In genomic region chr6:137870744-137871247, GRCh38 we compare ENCODE assay signal across 1 cellular context.
TF ChIP-seq lines count a peak whose summit lies in the region.

No MANE protein-coding gene starts in this region.

TF ChIP-seq in K562, 482 proteins besides CTCF, POLR2A, EP300 and RAD21 (continued from another document):
- TF ChIP-seq ZBTB7A (IDR thresholded peaks at IDR 0.05; ENCODE audit: borderline replicate concordance, control insufficient read depth, low read depth, low read length) (no peak), CHCHD3 (CRISPR knock-in tag; IDR thresholded peaks at IDR 0.05) (no peak), THRAP3 (IDR thresholded peaks at IDR 0.05; ENCODE audit: borderline replicate concordance) (no peak), NFIC (IDR thresholded peaks at IDR 0.05) (peak; percentile 32; the same call in 1 of the 2 replicates), POLR2H (tag; IDR thresholded peaks at IDR 0.05; ENCODE audit: low read depth) (no peak), CAMTA2 (CRISPR knock-in tag; conservative IDR thresholded peaks at IDR 0.05) (no peak), ZNF778 (CRISPR knock-in tag; IDR thresholded peaks at IDR 0.05) (no peak), TCF7L2 (IDR thresholded peaks at IDR 0.05; ENCODE audit: low read depth, low read length) (no peak), LEF1 (IDR thresholded peaks at IDR 0.05) (no peak), ADNP (tag; IDR thresholded peaks at IDR 0.05) (no peak), MCM7 (IDR thresholded peaks at IDR 0.05) (no peak), ZNF561 (CRISPR knock-in tag; conservative IDR thresholded peaks at IDR 0.05) (no peak), SMAD3 (CRISPR knock-in tag; conservative IDR thresholded peaks at IDR 0.05) (no peak), SMARCB1 (IDR thresholded peaks at IDR 0.05; ENCODE audit: insufficient read length, low read depth) (no peak), JUNB (CRISPR knock-in tag; conservative IDR thresholded peaks at IDR 0.05) (no peak), ZKSCAN3 (CRISPR knock-in tag; IDR thresholded peaks at IDR 0.05) (no peak), KDM4B (IDR thresholded peaks at IDR 0.05; ENCODE audit: borderline replicate concordance in 2 of 2, low read depth in 1 of 2) (no peak), NUFIP1 (IDR thresholded peaks at IDR 0.05; ENCODE audit: partially characterized antibody) (no peak), STAT5B (CRISPR knock-in tag; IDR thresholded peaks at IDR 0.05) (no peak), SAFB2 (IDR thresholded peaks at IDR 0.05; ENCODE audit: borderline replicate concordance, low read depth, low read length, severe bottlenecking) (no peak), FOXP1 (CRISPR knock-in tag; IDR thresholded peaks at IDR 0.05) (no peak), ATF4 (CRISPR knock-in tag; IDR thresholded peaks at IDR 0.05) (no peak), PCBP2 (IDR thresholded peaks at IDR 0.05; ENCODE audit: low read depth, low read length, poor library complexity, severe bottlenecking) (no peak), ZSCAN32 (CRISPR knock-in tag; IDR thresholded peaks at IDR 0.05) (0 out of 2 replicates have a peak, but pooled peaks have one; percentile 19), ZNF41 (CRISPR knock-in tag; conservative IDR thresholded peaks at IDR 0.05) (no peak), SP1 (CRISPR knock-in tag; IDR thresholded peaks at IDR 0.05) (no peak), ZBTB49 (CRISPR knock-in tag; IDR thresholded peaks at IDR 0.05; ENCODE audit: borderline replicate concordance) (no peak), SRF (CRISPR knock-in tag; IDR thresholded peaks at IDR 0.05) (0 out of 4 replicates have a peak, but pooled peaks of 1 of the 2 experiments have one; percentile 8), PRPF4 (IDR thresholded peaks at IDR 0.05; ENCODE audit: insufficient read depth, low read depth, low read length, poor library complexity, severe bottlenecking) (no peak), PHB (CRISPR knock-in tag; IDR thresholded peaks at IDR 0.05) (no peak), ATF7 (IDR thresholded peaks at IDR 0.05) (peak; percentile 11; the same call in 1 of the 2 replicates), RB1 (IDR thresholded peaks at IDR 0.05; ENCODE audit: low read depth) (no peak), CHD2 (IDR thresholded peaks at IDR 0.05; ENCODE audit: low read depth, low read length) (no peak), FOXP4 (CRISPR knock-in tag; IDR thresholded peaks at IDR 0.05; ENCODE audit: borderline replicate concordance) (0 out of 2 replicates have a peak, but pooled peaks have one; percentile 36), ZNF24 (IDR thresholded peaks at IDR 0.05) (no peak), BRF1 (IDR thresholded peaks at IDR 0.05; ENCODE audit: borderline replicate concordance, extremely low read depth, insufficient read length) (no peak), STAG1 (CRISPR knock-in tag; IDR thresholded peaks at IDR 0.05; ENCODE audit: borderline replicate concordance) (no peak), ZNF282 (CRISPR knock-in tag; IDR thresholded peaks at IDR 0.05) (no peak)
- TF ChIP-seq, protein P1, sequence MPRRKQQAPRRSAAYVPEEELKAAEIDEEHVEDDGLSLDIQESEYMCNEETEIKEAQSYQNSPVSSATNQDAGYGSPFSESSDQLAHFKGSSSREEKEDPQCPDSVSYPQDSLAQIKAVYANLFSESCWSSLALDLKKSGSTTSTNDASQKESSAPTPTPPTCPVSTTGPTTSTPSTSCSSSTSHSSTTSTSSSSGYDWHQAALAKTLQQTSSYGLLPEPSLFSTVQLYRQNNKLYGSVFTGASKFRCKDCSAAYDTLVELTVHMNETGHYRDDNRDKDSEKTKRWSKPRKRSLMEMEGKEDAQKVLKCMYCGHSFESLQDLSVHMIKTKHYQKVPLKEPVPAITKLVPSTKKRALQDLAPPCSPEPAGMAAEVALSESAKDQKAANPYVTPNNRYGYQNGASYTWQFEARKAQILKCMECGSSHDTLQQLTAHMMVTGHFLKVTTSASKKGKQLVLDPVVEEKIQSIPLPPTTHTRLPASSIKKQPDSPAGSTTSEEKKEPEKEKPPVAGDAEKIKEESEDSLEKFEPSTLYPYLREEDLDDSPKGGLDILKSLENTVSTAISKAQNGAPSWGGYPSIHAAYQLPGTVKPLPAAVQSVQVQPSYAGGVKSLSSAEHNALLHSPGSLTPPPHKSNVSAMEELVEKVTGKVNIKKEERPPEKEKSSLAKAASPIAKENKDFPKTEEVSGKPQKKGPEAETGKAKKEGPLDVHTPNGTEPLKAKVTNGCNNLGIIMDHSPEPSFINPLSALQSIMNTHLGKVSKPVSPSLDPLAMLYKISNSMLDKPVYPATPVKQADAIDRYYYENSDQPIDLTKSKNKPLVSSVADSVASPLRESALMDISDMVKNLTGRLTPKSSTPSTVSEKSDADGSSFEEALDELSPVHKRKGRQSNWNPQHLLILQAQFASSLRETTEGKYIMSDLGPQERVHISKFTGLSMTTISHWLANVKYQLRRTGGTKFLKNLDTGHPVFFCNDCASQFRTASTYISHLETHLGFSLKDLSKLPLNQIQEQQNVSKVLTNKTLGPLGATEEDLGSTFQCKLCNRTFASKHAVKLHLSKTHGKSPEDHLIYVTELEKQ (CRISPR knock-in tag; IDR thresholded peaks at IDR 0.05): no peak
- TF ChIP-seq, protein P2, sequence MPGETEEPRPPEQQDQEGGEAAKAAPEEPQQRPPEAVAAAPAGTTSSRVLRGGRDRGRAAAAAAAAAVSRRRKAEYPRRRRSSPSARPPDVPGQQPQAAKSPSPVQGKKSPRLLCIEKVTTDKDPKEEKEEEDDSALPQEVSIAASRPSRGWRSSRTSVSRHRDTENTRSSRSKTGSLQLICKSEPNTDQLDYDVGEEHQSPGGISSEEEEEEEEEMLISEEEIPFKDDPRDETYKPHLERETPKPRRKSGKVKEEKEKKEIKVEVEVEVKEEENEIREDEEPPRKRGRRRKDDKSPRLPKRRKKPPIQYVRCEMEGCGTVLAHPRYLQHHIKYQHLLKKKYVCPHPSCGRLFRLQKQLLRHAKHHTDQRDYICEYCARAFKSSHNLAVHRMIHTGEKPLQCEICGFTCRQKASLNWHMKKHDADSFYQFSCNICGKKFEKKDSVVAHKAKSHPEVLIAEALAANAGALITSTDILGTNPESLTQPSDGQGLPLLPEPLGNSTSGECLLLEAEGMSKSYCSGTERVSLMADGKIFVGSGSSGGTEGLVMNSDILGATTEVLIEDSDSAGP (CRISPR knock-in tag; IDR thresholded peaks at IDR 0.05): no peak
- TF ChIP-seq, protein P3, sequence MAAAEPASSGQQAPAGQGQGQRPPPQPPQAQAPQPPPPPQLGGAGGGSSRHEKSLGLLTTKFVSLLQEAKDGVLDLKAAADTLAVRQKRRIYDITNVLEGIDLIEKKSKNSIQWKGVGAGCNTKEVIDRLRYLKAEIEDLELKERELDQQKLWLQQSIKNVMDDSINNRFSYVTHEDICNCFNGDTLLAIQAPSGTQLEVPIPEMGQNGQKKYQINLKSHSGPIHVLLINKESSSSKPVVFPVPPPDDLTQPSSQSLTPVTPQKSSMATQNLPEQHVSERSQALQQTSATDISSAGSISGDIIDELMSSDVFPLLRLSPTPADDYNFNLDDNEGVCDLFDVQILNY (CRISPR knock-in tag; IDR thresholded peaks at IDR 0.05): no peak
- TF ChIP-seq, protein P4, sequence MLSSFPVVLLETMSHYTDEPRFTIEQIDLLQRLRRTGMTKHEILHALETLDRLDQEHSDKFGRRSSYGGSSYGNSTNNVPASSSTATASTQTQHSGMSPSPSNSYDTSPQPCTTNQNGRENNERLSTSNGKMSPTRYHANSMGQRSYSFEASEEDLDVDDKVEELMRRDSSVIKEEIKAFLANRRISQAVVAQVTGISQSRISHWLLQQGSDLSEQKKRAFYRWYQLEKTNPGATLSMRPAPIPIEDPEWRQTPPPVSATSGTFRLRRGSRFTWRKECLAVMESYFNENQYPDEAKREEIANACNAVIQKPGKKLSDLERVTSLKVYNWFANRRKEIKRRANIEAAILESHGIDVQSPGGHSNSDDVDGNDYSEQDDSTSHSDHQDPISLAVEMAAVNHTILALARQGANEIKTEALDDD (IDR thresholded peaks at IDR 0.05): peak; percentile 96
- TF ChIP-seq, protein P5, sequence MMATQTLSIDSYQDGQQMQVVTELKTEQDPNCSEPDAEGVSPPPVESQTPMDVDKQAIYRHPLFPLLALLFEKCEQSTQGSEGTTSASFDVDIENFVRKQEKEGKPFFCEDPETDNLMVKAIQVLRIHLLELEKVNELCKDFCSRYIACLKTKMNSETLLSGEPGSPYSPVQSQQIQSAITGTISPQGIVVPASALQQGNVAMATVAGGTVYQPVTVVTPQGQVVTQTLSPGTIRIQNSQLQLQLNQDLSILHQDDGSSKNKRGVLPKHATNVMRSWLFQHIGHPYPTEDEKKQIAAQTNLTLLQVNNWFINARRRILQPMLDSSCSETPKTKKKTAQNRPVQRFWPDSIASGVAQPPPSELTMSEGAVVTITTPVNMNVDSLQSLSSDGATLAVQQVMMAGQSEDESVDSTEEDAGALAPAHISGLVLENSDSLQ (IDR thresholded peaks at IDR 0.05): peak; percentile 31; the same call in 1 of the 2 replicates
- TF ChIP-seq, protein P6, sequence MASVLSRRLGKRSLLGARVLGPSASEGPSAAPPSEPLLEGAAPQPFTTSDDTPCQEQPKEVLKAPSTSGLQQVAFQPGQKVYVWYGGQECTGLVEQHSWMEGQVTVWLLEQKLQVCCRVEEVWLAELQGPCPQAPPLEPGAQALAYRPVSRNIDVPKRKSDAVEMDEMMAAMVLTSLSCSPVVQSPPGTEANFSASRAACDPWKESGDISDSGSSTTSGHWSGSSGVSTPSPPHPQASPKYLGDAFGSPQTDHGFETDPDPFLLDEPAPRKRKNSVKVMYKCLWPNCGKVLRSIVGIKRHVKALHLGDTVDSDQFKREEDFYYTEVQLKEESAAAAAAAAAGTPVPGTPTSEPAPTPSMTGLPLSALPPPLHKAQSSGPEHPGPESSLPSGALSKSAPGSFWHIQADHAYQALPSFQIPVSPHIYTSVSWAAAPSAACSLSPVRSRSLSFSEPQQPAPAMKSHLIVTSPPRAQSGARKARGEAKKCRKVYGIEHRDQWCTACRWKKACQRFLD (CRISPR knock-in tag; IDR thresholded peaks at IDR 0.05): no peak
- TF ChIP-seq, protein P7, sequence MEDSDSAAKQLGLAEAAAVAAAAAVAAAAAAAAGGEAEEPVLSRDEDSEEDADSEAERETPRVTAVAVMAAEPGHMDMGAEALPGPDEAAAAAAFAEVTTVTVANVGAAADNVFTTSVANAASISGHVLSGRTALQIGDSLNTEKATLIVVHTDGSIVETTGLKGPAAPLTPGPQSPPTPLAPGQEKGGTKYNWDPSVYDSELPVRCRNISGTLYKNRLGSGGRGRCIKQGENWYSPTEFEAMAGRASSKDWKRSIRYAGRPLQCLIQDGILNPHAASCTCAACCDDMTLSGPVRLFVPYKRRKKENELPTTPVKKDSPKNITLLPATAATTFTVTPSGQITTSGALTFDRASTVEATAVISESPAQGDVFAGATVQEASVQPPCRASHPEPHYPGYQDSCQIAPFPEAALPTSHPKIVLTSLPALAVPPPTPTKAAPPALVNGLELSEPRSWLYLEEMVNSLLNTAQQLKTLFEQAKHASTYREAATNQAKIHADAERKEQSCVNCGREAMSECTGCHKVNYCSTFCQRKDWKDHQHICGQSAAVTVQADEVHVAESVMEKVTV (CRISPR knock-in tag; IDR thresholded peaks at IDR 0.05): peak; percentile 13; the same call in 1 of the 2 replicates
